32 cellular contexts compared by ENCODE assay signal in the genomic region with DNA sequence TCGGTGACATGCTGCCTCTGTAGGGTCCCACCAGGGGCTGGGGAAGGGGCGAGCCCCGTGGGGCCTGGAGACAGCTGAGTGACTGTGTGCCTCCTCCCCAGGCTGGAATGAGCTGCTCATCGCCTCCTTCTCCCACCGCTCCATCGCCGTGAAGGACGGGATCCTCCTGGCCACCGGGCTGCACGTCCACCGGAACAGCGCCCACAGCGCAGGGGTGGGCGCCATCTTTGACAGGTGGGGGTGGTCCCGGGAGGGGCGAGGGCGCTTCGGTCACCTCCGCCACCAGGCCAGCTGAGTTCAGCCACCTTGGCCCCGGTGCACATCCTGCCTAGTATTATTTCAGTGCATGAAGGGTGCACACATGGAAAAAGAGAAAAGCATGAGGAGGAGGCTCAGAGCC.
"Had no signal": no experiment of that assay in that cellular context is flagged by ENCODE, and none has a peak within 500 bp of the region (broad histone marks: within the 10 kb centered on the region; RNA-seq: fewer than 3 reads in every experiment).

No MANE protein-coding gene starts in this region.

- H3K27ac ChIP-seq: Peyer's patch, SJSA1 had no signal

- DNase-seq: Kasumi-1; KG1; MG63; NCI-H1048; NCI-H1092 treated with DMSO at 0.1 percent for 48 hours; NCI-H1105 treated with DMSO at 0.1 percent for 48 hours; NCI-H1417 treated with DMSO at 0.1 percent for 48 hours; NCI-H1436 treated with DMSO at 0.1 percent for 48 hours; NCI-H1694 treated with DMSO at 0.1 percent for 48 hours; NCI-H187 treated with DMSO at 0.1 percent for 48 hours; NCI-H2029; NCI-H2081; NCI-H2107; NCI-H2171; NCI-H226; NCI-H446 treated with DMSO at 0.1 percent for 48 hours; NCI-H510A; NCI-H524; NCI-H526; NCI-H69; NCI-H748 treated with DMSO at 0.1 percent for 48 hours; NCI-H82; NK-92 treated with Interleukin-12 subunit alpha and Interleukin-12 subunit beta, amount 100 ng/mL, for 24 hours; OCI-M1; PC-3; Peyer's patch; Right ventricle myocardium superior; SHP77 treated with DMSO at 0.1 percent for 48 hours; SK-N-SH; SW 1271; T-helper 1 cell had no signal

- H3K9ac ChIP-seq: SK-N-SH had no signal

- H3K9me3 ChIP-seq: MG63, Peyer's patch, SJSA1, SK-N-SH had no signal

- H3K4me3 ChIP-seq: MG63, Peyer's patch, SJSA1 had no signal

- ATAC-seq: PC-3 had no signal

- H3K27me3 ChIP-seq: MG63, Peyer's patch, SJSA1 had no signal

- H3K4me2 ChIP-seq: SK-N-SH had no signal
